16 cellular contexts compared by ENCODE assay signal in the genomic region with DNA sequence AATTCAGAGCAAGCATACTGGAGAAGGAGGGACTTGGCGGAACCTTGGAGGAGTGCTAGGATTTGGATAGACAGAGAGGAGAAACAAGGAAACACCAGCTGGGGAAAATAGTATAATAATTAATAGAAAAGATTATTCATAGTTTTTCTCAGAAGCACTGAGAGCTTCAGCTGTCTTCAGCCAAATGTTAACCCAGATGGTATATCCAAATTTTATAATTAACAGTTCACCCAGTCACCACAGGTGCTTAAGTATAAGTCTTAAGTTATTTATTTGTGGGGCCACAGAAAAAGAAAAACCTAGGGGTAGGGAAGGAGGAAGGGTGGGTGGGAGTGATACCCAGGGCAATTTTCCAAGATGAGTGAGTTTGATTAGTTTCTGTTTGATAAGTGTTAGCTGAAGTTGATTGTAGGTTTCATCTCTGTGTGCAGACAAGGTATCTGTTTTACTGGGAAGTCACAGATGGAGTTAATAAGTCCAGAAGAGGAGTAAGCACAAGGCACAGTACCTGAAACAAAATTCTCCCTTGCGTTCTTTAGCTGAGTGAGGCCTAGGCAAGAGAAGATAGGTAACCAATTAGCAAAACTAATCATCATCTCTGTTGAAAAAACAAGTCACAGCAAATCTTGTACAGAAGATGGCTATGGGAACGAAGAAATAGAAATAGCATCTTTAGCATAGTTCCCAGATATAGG.
"Had no signal": no experiment of that assay in that cellular context is flagged by ENCODE, and none has a peak within 500 bp of the region (broad histone marks: within the 10 kb centered on the region; RNA-seq: fewer than 3 reads in every experiment).

No MANE protein-coding gene starts in this region.

- H3K4me1 ChIP-seq: foreskin keratinocyte, sigmoid colon, stomach had no signal

- H3K4me3 ChIP-seq: coronary artery, sigmoid colon, skin epidermis, stomach had no signal

- H3K27ac ChIP-seq: coronary artery, foreskin keratinocyte, sigmoid colon, stomach had no signal

- H3K36me3 Mint-ChIP-seq: naive thymus-derived CD4-positive, alpha-beta T cell had no signal

- H3K27me3 ChIP-seq: foreskin keratinocyte, sigmoid colon, stomach had no signal

- H3K36me3 ChIP-seq: sigmoid colon, stomach had no signal

- H3K9me3 ChIP-seq: sigmoid colon, stomach had no signal

- H3K4me1 Mint-ChIP-seq: endodermal cell; naive thymus-derived CD4-positive, alpha-beta T cell had no signal

- H3K27me3 Mint-ChIP-seq: naive thymus-derived CD4-positive, alpha-beta T cell had no signal

- H3K4me3 Mint-ChIP-seq: endodermal cell; naive thymus-derived CD4-positive, alpha-beta T cell; nephron progenitor cell had no signal

- ATAC-seq: foreskin keratinocyte; naive thymus-derived CD4-positive, alpha-beta T cell had no signal

- H3K9me3 Mint-ChIP-seq: endodermal cell, nephron progenitor cell had no signal

- DNase-seq: effector CD4-positive, alpha-beta T cell; endodermal cell; erythroblast; foreskin keratinocyte; mesendoderm; naive thymus-derived CD4-positive, alpha-beta T cell; nephron progenitor cell; posterior cingulate gyrus; sigmoid colon; stimulated activated CD4-positive, alpha-beta T cell treated with anti-CD3 and anti-CD28 coated beads, Interleukin-2, amount 100 ng/mL, for 24 hours; stimulated activated CD4-positive, alpha-beta T cell treated with anti-CD3 and anti-CD28 coated beads, Interleukin-4, amount 100 ng/mL, for 4 hours; stimulated activated naive CD4-positive, alpha-beta T cell; stomach; trophoblast cell had no signal

- H3K27ac Mint-ChIP-seq: endodermal cell; naive thymus-derived CD4-positive, alpha-beta T cell; nephron progenitor cell had no signal
